ENCODE assay signal across 23 cellular contexts in the genomic region with DNA sequence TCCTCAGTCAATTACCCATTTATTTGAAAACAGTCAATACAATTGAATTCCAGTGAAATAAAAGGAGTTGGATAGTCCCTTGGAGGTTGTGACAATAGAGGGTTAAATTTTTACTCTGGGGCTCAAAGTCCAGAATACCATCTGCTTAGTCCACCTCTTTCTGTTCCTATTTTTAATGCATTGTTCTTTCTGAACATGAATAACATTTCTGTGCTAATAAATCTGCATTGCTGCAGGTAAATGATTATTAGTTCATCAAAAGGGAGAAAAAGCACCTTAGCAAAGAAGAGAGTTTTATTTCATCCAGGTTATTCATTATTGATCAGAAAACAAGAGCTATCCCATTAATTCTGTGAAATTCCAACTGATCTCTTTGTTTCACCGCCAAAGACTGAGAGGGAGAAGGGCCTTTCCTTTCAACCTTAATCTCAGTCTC.
"Had no signal": no experiment of that assay in that cellular context is flagged by ENCODE, and none has a peak within 500 bp of the region (broad histone marks: within the 10 kb centered on the region; RNA-seq: fewer than 3 reads in every experiment).

No MANE protein-coding gene starts in this region.

- H3K4me1 Mint-ChIP-seq: brain, naive B cell, WTC11 had no signal

- H3K27me3 Mint-ChIP-seq: activated naive CD8-positive, alpha-beta T cell had no signal

- DNase-seq: activated CD4-positive, alpha-beta T cell treated with anti-CD3 and anti-CD28 coated beads for 4 hours; activated CD8-positive, alpha-beta memory T cell treated with anti-CD3 and anti-CD28 coated beads, Interleukin-2, amount 50 U/mL, for 4 hours; activated CD8-positive, alpha-beta T cell treated with anti-CD3 and anti-CD28 coated beads, Interleukin-2, amount 10 ng/mL, durations not matched to agents 7 days and 5 days; activated gamma-delta T cell; activated T-cell treated with anti-CD3 and anti-CD28 coated beads, Interleukin-2, amount 50 U/mL, for 72 hours; amniotic stem cell; central memory CD4-positive, alpha-beta T cell; effector CD4-positive, alpha-beta T cell; esophagus squamous epithelium; glutamatergic neuron; lower lobe of right lung; naive B cell; ovary; T-helper 17 cell had no signal

- H3K4me3 Mint-ChIP-seq: activated CD8-positive, alpha-beta T cell treated with anti-CD3 and anti-CD28 coated beads, Interleukin-2, amount 10 ng/mL, durations not matched to agents 7 days and 5 days; activated naive CD8-positive, alpha-beta T cell; activated T-cell treated with anti-CD3 and anti-CD28 coated beads, Interleukin-2, amount 50 U/mL, for 72 hours; brain; mesothelial cell of epicardium; naive B cell; stimulated activated effector memory CD8-positive, alpha-beta T cell treated with anti-CD3 and anti-CD28 coated beads, Interleukin-12 subunit alpha, Interleukin-12 subunit beta, amount 100 ng/mL, for 72 hours; T-helper 17 cell; WTC11 had no signal

- H3K36me3 ChIP-seq: esophagus squamous epithelium, lower lobe of right lung, ovary had no signal

- H3K4me1 ChIP-seq: esophagus squamous epithelium, lower lobe of right lung had no signal

- H3K4me3 ChIP-seq: coronary artery, esophagus squamous epithelium, lower lobe of right lung, ovary had no signal

- H3K27me3 ChIP-seq: esophagus squamous epithelium, ovary had no signal

- H3K27ac ChIP-seq: coronary artery, esophagus squamous epithelium, lower lobe of right lung, ovary had no signal

- ATAC-seq: activated CD8-positive, alpha-beta T cell treated with anti-CD3 and anti-CD28 coated beads, Interleukin-2, amount 10 ng/mL, durations not matched to agents 7 days and 5 days; activated T-cell treated with anti-CD3 and anti-CD28 coated beads, Interleukin-2, amount 50 U/mL, for 72 hours; lower lobe of right lung; stimulated activated effector memory CD8-positive, alpha-beta T cell treated with anti-CD3 and anti-CD28 coated beads, Interleukin-12 subunit alpha, Interleukin-12 subunit beta, amount 100 ng/mL, for 72 hours; T-helper 17 cell; WTC11 had no signal

- FAIRE-seq: endothelial cell of umbilical vein, TTC549, urothelium cell line had no signal

- H3K9me3 ChIP-seq: ovary had no signal

- H3K36me3 Mint-ChIP-seq: activated naive CD8-positive, alpha-beta T cell; brain had no signal

- H3K9me3 Mint-ChIP-seq: activated T-cell treated with anti-CD3 and anti-CD28 coated beads, Interleukin-2, amount 50 U/mL, for 72 hours; stimulated activated effector memory CD8-positive, alpha-beta T cell treated with anti-CD3 and anti-CD28 coated beads, Interleukin-12 subunit alpha, Interleukin-12 subunit beta, amount 100 ng/mL, for 72 hours had no signal

- H3K27ac Mint-ChIP-seq: activated CD8-positive, alpha-beta T cell treated with anti-CD3 and anti-CD28 coated beads, Interleukin-2, amount 10 ng/mL, durations not matched to agents 7 days and 5 days; activated naive CD8-positive, alpha-beta T cell; activated T-cell treated with anti-CD3 and anti-CD28 coated beads, Interleukin-2, amount 50 U/mL, for 72 hours; brain; mesothelial cell of epicardium; naive B cell; stimulated activated effector memory CD8-positive, alpha-beta T cell treated with anti-CD3 and anti-CD28 coated beads, Interleukin-12 subunit alpha, Interleukin-12 subunit beta, amount 100 ng/mL, for 72 hours; T-helper 17 cell; WTC11 had no signal
